Comparison of ENCODE assay signal across 12 cellular contexts in genomic region chr7:99313204-99313573, GRCh38.
A peak's percentile ranks its signal among the peaks of the same experiment; 100 is the strongest.
DNase-seq lines count a peak whose midpoint lies in the region; ATAC-seq, FAIRE-seq and TF ChIP-seq lines count a peak whose summit lies in the region.
"Had no signal": no experiment of that assay in that cellular context is flagged by ENCODE, and none has a peak within 500 bp of the region (broad histone marks: within the 10 kb centered on the region; RNA-seq: fewer than 3 reads in every experiment).

No MANE protein-coding gene starts in this region.

- peak overlapping the region in 1 of 2 donors; percentile 69 for H3K27ac ChIP-seq in coronary artery
- H3K27ac ChIP-seq in parathyroid adenoma, result no peak overlapping the region

- CTCF ChIA-PET in activated naive CD4-positive, alpha-beta T cell treated with anti-CD3 and anti-CD28 coated beads, Interleukin-2, amount 10 ng/mL, durations not matched to agents 7 days and 5 days (lab: Charles Lee), result interaction anchor here (0.6 to 7.1 kb wide), 6 partner anchors 13 to 288 kb away, joined by 3 to 76 read pairs (median 6); partner anchors contain the start of gene ARPC1A

- H3K9ac ChIP-seq in Loucy (ENCODE audit: low read depth, low read length, poor library complexity, severe bottlenecking), result no peak overlapping the region
- H3K9ac ChIP-seq in parathyroid adenoma, result no peak overlapping the region

- peak overlapping the region; percentile 31 for H3K4me3 Mint-ChIP-seq in activated naive CD4-positive, alpha-beta T cell treated with anti-CD3 and anti-CD28 coated beads, Interleukin-2, amount 10 ng/mL, durations not matched to agents 7 days and 5 days
- H3K4me3 Mint-ChIP-seq: stimulated activated memory B cell treated with anti-CD40 and anti-IgM and Interleukin-4, amounts not matched to agents 10 μg/mL and 1 μg/mL and 100 μg/mL, for 72 hours had no signal

- FAIRE-seq in H54 (lab: Jason Lieb, UNC), result no peak
- FAIRE-seq: HTR-8/SVneo had no signal

- peak; percentile 27 for DNase-seq in activated naive CD4-positive, alpha-beta T cell treated with anti-CD3 and anti-CD28 coated beads, Interleukin-2, amount 10 ng/mL, durations not matched to agents 7 days and 5 days
- DNase-seq in activated naive CD4-positive, alpha-beta T cell (lab: John Stamatoyannopoulos, UW), result no peak
- no peak for DNase-seq in coronary artery (ENCODE audit: low spot score)
- DNase-seq in NCI-H510A treated with DMSO at 0.1 percent for 48 hours (lab: John Stamatoyannopoulos, UW), result no peak
- no peak for DNase-seq in H54 (ENCODE audit: insufficient read length, low spot score)
- DNase-seq: NCI-H510A had no signal

- H3K4me2 ChIP-seq in Loucy (ENCODE audit: low read depth, low read length, poor library complexity, severe bottlenecking), result peak overlapping the region; percentile 2
- H3K4me2 ChIP-seq in parathyroid adenoma (ENCODE audit: low read length), result no peak overlapping the region

- H3K27me3 ChIP-seq in Loucy (ENCODE audit: insufficient read depth, low read length, poor library complexity, severe bottlenecking) (no peaks in the 10 kb centered on the region), parathyroid adenoma (ENCODE audit: control insufficient read depth, insufficient read depth, low read length) (no peaks in the 10 kb centered on the region)

- no peak for TF ChIP-seq POLR2A in H54 (IDR thresholded peaks at IDR 0.05; ENCODE audit: low read depth, low read length)

- no peaks in the 10 kb centered on the region for H3K79me2 ChIP-seq in Loucy (ENCODE audit: insufficient read depth, low read length)
- H3K79me2 ChIP-seq in parathyroid adenoma, result no peaks in the 10 kb centered on the region

- no peaks in the 10 kb centered on the region for H4K20me1 ChIP-seq in Loucy (ENCODE audit: insufficient read depth, low read length, poor library complexity, severe bottlenecking)

- H2AFZ ChIP-seq in Loucy (ENCODE audit: low read length), result no peak overlapping the region
- H2AFZ ChIP-seq in parathyroid adenoma, result peak overlapping the region; percentile 61

- no peak overlapping the region for H3K4me3 ChIP-seq in Loucy (ENCODE audit: low read length, poor library complexity, severe bottlenecking)
- H3K4me3 ChIP-seq in coronary artery, result peak overlapping the region; percentile 20
- H3K4me3 ChIP-seq in parathyroid adenoma (ENCODE audit: low read depth, low read length), result no peak overlapping the region
- H3K4me3 ChIP-seq: mucosa of descending colon had no signal

- H3K4me1 ChIP-seq in Loucy (ENCODE audit: insufficient read depth, low read length, poor library complexity, severe bottlenecking), result no peaks in the 10 kb centered on the region
- H3K4me1 ChIP-seq in parathyroid adenoma, result no peaks in the 10 kb centered on the region

- peak; percentile 12; the same call in 1 of the 2 replicates for TF ChIP-seq CTCF in Loucy (conservative IDR thresholded peaks at IDR 0.05; ENCODE audit: low read length)
- no peak for TF ChIP-seq CTCF in coronary artery (IDR thresholded peaks at IDR 0.05)
- TF ChIP-seq CTCF in parathyroid adenoma (IDR thresholded peaks at IDR 0.05), result no peak

- H3K36me3 ChIP-seq in Loucy (ENCODE audit: insufficient read depth, low read length), result no peaks in the 10 kb centered on the region
- H3K36me3 ChIP-seq in parathyroid adenoma (ENCODE audit: control insufficient read depth, insufficient read depth, low read length), result no peaks in the 10 kb centered on the region

- H3K9me3 ChIP-seq in Loucy (ENCODE audit: insufficient read depth, low read depth, low read length), result no peaks in the 10 kb centered on the region
- H3K9me3 ChIP-seq in parathyroid adenoma (ENCODE audit: control insufficient read depth, low read length), result no peaks in the 10 kb centered on the region

- H3K4me1 Mint-ChIP-seq in activated naive CD4-positive, alpha-beta T cell treated with anti-CD3 and anti-CD28 coated beads, Interleukin-2, amount 10 ng/mL, durations not matched to agents 7 days and 5 days, result peaks cover 23% of the 10 kb centered on the region

- no peaks in the 10 kb centered on the region for H3K9me2 ChIP-seq in Loucy (replicated peaks; ENCODE audit: low read depth, low read length)

- H3K9me3 Mint-ChIP-seq in activated naive CD4-positive, alpha-beta T cell treated with anti-CD3 and anti-CD28 coated beads, Interleukin-2, amount 10 ng/mL, durations not matched to agents 7 days and 5 days, result no peaks in the 10 kb centered on the region

- H3K36me3 Mint-ChIP-seq in activated naive CD4-positive, alpha-beta T cell treated with anti-CD3 and anti-CD28 coated beads, Interleukin-2, amount 10 ng/mL, durations not matched to agents 7 days and 5 days, result no peaks in the 10 kb centered on the region

- no peaks in the 10 kb centered on the region for H3F3A ChIP-seq in Loucy (ENCODE audit: low read depth)

- peaks cover 31% of the 10 kb centered on the region for H3K27me3 Mint-ChIP-seq in activated naive CD4-positive, alpha-beta T cell treated with anti-CD3 and anti-CD28 coated beads, Interleukin-2, amount 10 ng/mL, durations not matched to agents 7 days and 5 days

- H3K27ac Mint-ChIP-seq in activated naive CD4-positive, alpha-beta T cell treated with anti-CD3 and anti-CD28 coated beads, Interleukin-2, amount 10 ng/mL, durations not matched to agents 7 days and 5 days, result no peak overlapping the region
- H3K27ac Mint-ChIP-seq: stimulated activated memory B cell treated with anti-CD40 and anti-IgM and Interleukin-4, amounts not matched to agents 10 μg/mL and 1 μg/mL and 100 μg/mL, for 72 hours had no signal

- ATAC-seq in HG03108 (IDR thresholded peaks at IDR 0.05; ENCODE audit: unreplicated experiment), result no peak
